In genomic region chr2:159872353-159872752, GRCh38 we compare ENCODE assay signal across 26 cellular contexts.
"Had no signal": no experiment of that assay in that cellular context is flagged by ENCODE, and none has a peak within 500 bp of the region (broad histone marks: within the 10 kb centered on the region; RNA-seq: fewer than 3 reads in every experiment).

No MANE protein-coding gene starts in this region.

- H3K9me3 ChIP-seq: esophagus squamous epithelium, gastroesophageal sphincter, heart right ventricle had no signal

- H3K27ac ChIP-seq: brain microvascular endothelial cell, coronary artery, epithelial cell of prostate, esophagus squamous epithelium, gastroesophageal sphincter, heart right ventricle, hepatocyte had no signal

- H3K36me3 ChIP-seq: brain microvascular endothelial cell, gastroesophageal sphincter had no signal

- ATAC-seq: activated T-cell treated with anti-CD3 and anti-CD28 coated beads, Interleukin-2, amount 50 U/mL, for 4 hours; heart right ventricle had no signal

- H3K4me1 ChIP-seq: esophagus squamous epithelium, gastroesophageal sphincter, heart right ventricle had no signal

- FAIRE-seq: astrocyte, bronchial epithelial cell, endometrium had no signal

- H3K4me2 ChIP-seq: hepatocyte had no signal

- H3K79me2 ChIP-seq: hepatocyte had no signal

- H3K27me3 ChIP-seq: brain microvascular endothelial cell, esophagus squamous epithelium, gastroesophageal sphincter, heart right ventricle, hepatocyte had no signal

- H2AFZ ChIP-seq: hepatocyte had no signal

- DNase-seq: activated CD4-positive, alpha-beta memory T cell treated with anti-CD3 and anti-CD28 coated beads, Interleukin-2, amount 10 ng/mL, durations not matched to agents 7 days and 5 days; activated CD4-positive, alpha-beta T cell treated with anti-CD3 and anti-CD28 coated beads for 1 hour; activated CD4-positive, alpha-beta T cell treated with anti-CD3 and anti-CD28 coated beads for 4 hours; activated CD4-positive, alpha-beta T cell treated with anti-CD3 and anti-CD28 coated beads, Interleukin-2, amount 10 ng/mL, durations not matched to agents 7 days and 5 days; activated CD4-positive, alpha-beta T cell treated with anti-CD3 and anti-CD28 coated beads, Interleukin-2, amount 50 U/mL, for 4 hours; activated CD8-positive, alpha-beta memory T cell treated with anti-CD3 and anti-CD28 coated beads, Interleukin-2, amount 50 U/mL, for 48 hours; activated effector memory CD4-positive, alpha-beta T cell treated with anti-CD3 and anti-CD28 coated beads, Interleukin-2, amount 50 U/mL, for 16 hours; activated naive CD4-positive, alpha-beta T cell treated with anti-CD3 and anti-CD28 coated beads for 36 hours; activated naive CD8-positive, alpha-beta T cell treated with anti-CD3 and anti-CD28 coated beads, Interleukin-2, amount 10 ng/mL, durations not matched to agents 7 days and 5 days; activated T-cell treated with anti-CD3 and anti-CD28 coated beads, Interleukin-2, amount 50 U/mL, for 4 hours; amniotic stem cell; anterior cingulate cortex; brain microvascular endothelial cell; dermis blood vessel endothelial cell; effector CD8-positive, alpha-beta T cell; esophagus squamous epithelium; foreskin melanocyte; heart right ventricle; T-helper 2 cell had no signal

- H3K4me3 ChIP-seq: coronary artery, esophagus squamous epithelium, gastroesophageal sphincter, heart right ventricle, hepatocyte had no signal
